In the genomic region with DNA sequence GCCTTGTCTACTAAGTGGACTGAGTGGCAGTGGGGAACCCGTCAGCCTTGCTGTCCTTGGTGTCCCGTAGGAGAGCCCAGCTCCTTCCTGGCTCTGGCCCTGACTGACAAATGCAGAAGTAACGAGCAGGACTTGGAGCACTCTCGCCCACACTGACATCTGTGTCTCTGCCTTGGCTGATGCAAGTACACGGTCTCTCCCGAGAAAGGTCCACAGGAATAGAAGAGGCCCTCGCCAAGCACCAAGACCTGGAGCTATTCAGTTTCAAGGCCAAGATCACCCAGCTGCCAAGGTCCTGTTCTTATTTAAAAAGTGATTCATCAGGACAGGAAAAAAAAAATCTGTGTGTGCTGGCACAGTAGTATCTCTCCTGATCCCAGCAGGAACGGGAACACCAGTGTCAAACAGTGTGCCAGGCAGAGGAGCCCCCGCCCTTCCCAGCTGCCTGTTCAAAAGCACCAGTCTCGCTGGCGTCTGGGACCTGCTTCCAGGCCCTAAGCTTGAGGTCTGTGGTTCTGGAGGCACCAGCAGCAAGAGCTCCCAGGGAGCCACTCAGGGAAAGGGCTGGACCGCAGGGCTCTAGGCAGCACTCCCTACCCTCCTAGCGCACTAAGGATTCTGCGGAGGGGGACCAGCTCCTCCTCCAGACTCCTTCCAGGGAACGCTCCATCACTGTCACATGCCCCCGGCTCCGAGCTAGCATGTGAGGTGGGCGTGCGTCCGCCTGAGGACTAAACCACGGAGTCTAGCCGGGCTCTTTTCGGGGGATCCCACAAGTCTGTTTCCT, we compare ENCODE assay signal across 17 cellular contexts.
DNase-seq lines count a peak whose midpoint lies in the region; ATAC-seq lines count a peak whose summit lies in the region.
"Had no signal": no experiment of that assay in that cellular context is flagged by ENCODE, and none has a peak within 500 bp of the region (broad histone marks: within the 10 kb centered on the region; RNA-seq: fewer than 3 reads in every experiment).

No MANE protein-coding gene starts in this region.

- peaks cover 5% of the 10 kb centered on the region; the same call in 1 of the 2 replicates for H3K9me3 ChIP-seq in MG63
- H3K9me3 ChIP-seq: BE2C, colonic mucosa, uterus had no signal

- peak overlapping the region; percentile 19 for H3K27ac ChIP-seq in caudate nucleus (ENCODE audit: low read depth, low read length)
- H3K27ac ChIP-seq: colonic mucosa, uterus had no signal

- no peaks in the 10 kb centered on the region for H3K27me3 ChIP-seq in MG63
- H3K27me3 ChIP-seq: colonic mucosa, uterus had no signal

- no peak for ATAC-seq in GM21786 (IDR thresholded peaks at IDR 0.05; ENCODE audit: unreplicated experiment)
- no peak for ATAC-seq in GM19463 (IDR thresholded peaks at IDR 0.05; ENCODE audit: unreplicated experiment)
- ATAC-seq: K562 had no signal

- H3K4me3 ChIP-seq in MG63, result no peak overlapping the region
- H3K4me3 ChIP-seq: colonic mucosa, K562, uterus had no signal

- H3K36me3 ChIP-seq in MG63, result no peaks in the 10 kb centered on the region
- H3K36me3 ChIP-seq: BE2C, colonic mucosa, uterus had no signal

- DNase-seq in AG08395 (ENCODE audit: low spot score) (peak; percentile 10), MG63 (peak; percentile 85), caudate nucleus (lab: John Stamatoyannopoulos, UW) (peak in 43 of 61 donors; percentile 16 to 89 (median 64)), occipital lobe (lab: John Stamatoyannopoulos, UW) (peak; percentile 72), KG1 (lab: John Stamatoyannopoulos, UW) (no peak), HuH-7 (ENCODE audit: low spot score) (no peak)
- DNase-seq: activated naive CD4-positive, alpha-beta T cell; BE2C; colonic mucosa; DND-41; NCI-H2029; NK-92 treated with Interleukin-12 subunit alpha and Interleukin-12 subunit beta, amount 100 ng/mL, for 24 hours; stimulated activated CD8-positive, alpha-beta memory T cell treated with anti-CD3 and anti-CD28 coated beads, Interleukin-4, amount 100 ng/mL, for 48 hours; uterus had no signal

Comparison
In these comparisons a context has a peak if more than half of its experiments do, and no peak if none do; other contexts are left out.
1. DNase-seq: peak in AG08395 (single experiment), MG63 (single experiment), caudate nucleus (43 of 61) and occipital lobe (single experiment); none in KG1 (single experiment) and HuH-7 (single experiment).